In the genomic region with DNA sequence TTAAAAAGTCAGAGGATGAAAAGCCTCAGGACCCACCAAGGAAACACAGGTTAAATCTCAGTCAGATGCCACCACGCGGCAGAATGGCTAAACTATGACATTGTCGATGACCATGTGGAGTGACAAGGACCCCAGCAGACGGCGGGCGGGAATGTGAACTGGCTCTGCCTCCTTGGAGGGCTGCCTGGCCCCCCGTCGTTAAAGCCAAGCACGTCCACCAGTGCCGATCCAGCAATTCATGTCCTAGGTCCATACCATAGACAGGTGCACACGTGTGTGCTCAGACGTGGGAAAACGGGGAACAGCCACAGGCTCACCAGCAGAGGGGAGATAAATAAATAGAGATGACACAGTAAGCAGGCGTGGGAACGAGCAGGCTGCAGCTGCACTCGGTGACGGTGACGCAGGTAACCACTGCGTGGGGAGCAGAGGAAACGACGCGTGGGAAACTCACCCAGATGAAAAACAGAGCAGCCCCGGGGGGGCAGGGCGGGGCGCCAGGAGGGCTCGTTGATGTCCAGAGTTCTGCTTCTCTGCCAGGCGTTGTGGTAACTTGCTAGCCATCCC, we compare ENCODE assay signal across 9 cellular contexts. TPM values are rescaled to one million over a fixed set of nuclear protein-coding genes. Genes with fewer than 3 reads are reported as not detected.
A peak's percentile ranks its signal among the peaks of the same experiment; 100 is the strongest.
DNase-seq lines count a peak whose midpoint lies in the region; ATAC-seq, FAIRE-seq and TF ChIP-seq lines count a peak whose summit lies in the region.
"Had no signal": no experiment of that assay in that cellular context is flagged by ENCODE, and none has a peak within 500 bp of the region (broad histone marks: within the 10 kb centered on the region; RNA-seq: fewer than 3 reads in every experiment).

No MANE protein-coding gene starts in this region.

- peak overlapping the region; percentile 52 to 92 (median 81) for H3K4me3 Mint-ChIP-seq in IgD-negative memory B cell

- H3K27me3 Mint-ChIP-seq in IgD-negative memory B cell: peaks cover 5% of the 10 kb centered on the region

- H3K9me3 Mint-ChIP-seq in IgD-negative memory B cell: peaks cover 0 to 3% (median 2%) of the 10 kb centered on the region in 3 donors

- H3K9ac ChIP-seq in kidney (ENCODE audit: low read length in 2 of 2): no peak overlapping the region

- peaks cover 6 to 20% (median 14%) of the 10 kb centered on the region in 3 donors for H3K4me1 Mint-ChIP-seq in IgD-negative memory B cell

- TF ChIP-seq CTCF in kidney (IDR thresholded peaks at IDR 0.05; ENCODE audit: borderline replicate concordance, extremely low read depth, insufficient read depth): no peak

- H3K27ac Mint-ChIP-seq in IgD-negative memory B cell: peak overlapping the region; percentile 54 to 98 (median 87)

- intact Hi-C loops in kidney (cut with DNase I): no loop called here

- no peak overlapping the region for H3K4me3 ChIP-seq in kidney (ENCODE audit: low read length in 2 of 2)
- H3K4me3 ChIP-seq: cardiac muscle cell had no signal

- no peak for ATAC-seq in GM21576 (IDR thresholded peaks at IDR 0.05; ENCODE audit: unreplicated experiment)

- no peaks in the 10 kb centered on the region for H3K36me3 ChIP-seq in kidney (ENCODE audit: control insufficient read depth in 1 of 2, insufficient read depth in 2 of 2, low read length in 2 of 2)
- H3K36me3 ChIP-seq: cardiac muscle cell had no signal

- peak; percentile 35 for DNase-seq in CD1c-positive myeloid dendritic cell (ENCODE audit: extremely low spot score)
- peak; percentile 89 for DNase-seq in activated CD8-positive, alpha-beta memory T cell treated with anti-CD3 and anti-CD28 coated beads, Interleukin-2, amount 50 U/mL, for 1 hour (ENCODE audit: extremely low read depth)
- peak; percentile 79 for DNase-seq in kidney
- peak; percentile 58 to 68 for DNase-seq in stimulated activated CD8-positive, alpha-beta memory T cell treated with anti-CD3 and anti-CD28 coated beads, Interleukin-7, amount 100 ng/mL, for 1 hour (ENCODE audit: low read depth in 2 of 2)
- DNase-seq in HCEC 1CT: no peak
- DNase-seq in H4 (ENCODE audit: low spot score): no peak

- H3K36me3 Mint-ChIP-seq in IgD-negative memory B cell: peaks cover 3% of the 10 kb centered on the region

- H3K4me1 ChIP-seq in kidney (ENCODE audit: control insufficient read depth in 1 of 2, insufficient read depth in 1 of 2, low read depth in 1 of 2, low read length in 2 of 2): no peaks in the 10 kb centered on the region

- H3K9me3 ChIP-seq in kidney (ENCODE audit: control insufficient read depth in 1 of 2, low read length in 2 of 2): no peaks in the 10 kb centered on the region

- H3K27ac ChIP-seq in kidney (ENCODE audit: low read depth in 2 of 2, low read length in 2 of 2): no peak overlapping the region
- H3K27ac ChIP-seq: cardiac muscle cell had no signal

- FAIRE-seq in kidney (lab: Jason Lieb, UNC): no peak

RNA-seq across cellular contexts. Expression of gene PCBP3, which starts 28.3 kb away (rescaled TPM):
- polyA plus RNA-seq in IgD-negative memory B cell (1.4 TPM), kidney (ENCODE audit: insufficient read depth, low read depth, low replicate concordance) (2.3 TPM)
- total RNA-seq in kidney: 5.4 TPM
- 6.1 and 10.2 TPM in 2 replicates for total RNA-seq in H4 (2014; rRNA removed; shearing (Covaris generic))

Comparison
In these comparisons a context has a peak if more than half of its experiments do, and no peak if none do; other contexts are left out.
1. DNase-seq: peak in CD1c-positive myeloid dendritic cell (single experiment), activated CD8-positive, alpha-beta memory T cell treated with anti-CD3 and anti-CD28 coated beads, Interleukin-2, amount 50 U/mL, for 1 hour (single experiment), kidney (single experiment) and stimulated activated CD8-positive, alpha-beta memory T cell treated with anti-CD3 and anti-CD28 coated beads, Interleukin-7, amount 100 ng/mL, for 1 hour (2 of 2); none in HCEC 1CT (single experiment) and H4 (single experiment).